In genomic region chr3:186783070-186783730, GRCh38 we compare ENCODE assay signal across 1 cellular context.
A peak's percentile ranks its signal among the peaks of the same experiment; 100 is the strongest.
TF ChIP-seq lines count a peak whose summit lies in the region.

EIF4A2 (plus strand) TSS chr3:186783577; CDS start chr3:186783611, 34 bp downstream.

TF ChIP-seq in GM12878, 131 proteins besides CTCF, POLR2A, EP300 and RAD21 (continued from another document and continues in another):
- TF ChIP-seq KAT2A (conservative IDR thresholded peaks at IDR 0.05; ENCODE audit: control insufficient read depth, low read depth, low read length) (no peak), MEF2A (IDR thresholded peaks at IDR 0.05; ENCODE audit: insufficient read depth, low read depth, low read length) (0 out of 2 replicates have a peak, but pooled peaks have one; percentile 38), SMARCA5 (IDR thresholded peaks at IDR 0.05) (peak; percentile 14; the same call in 1 of the 2 replicates), ZNF384 (IDR thresholded peaks at IDR 0.05; ENCODE audit: borderline replicate concordance, low read depth, low read length) (0 out of 2 replicates have a peak, but pooled peaks have one; percentile 28), BHLHE40 (IDR thresholded peaks at IDR 0.05; ENCODE audit: borderline replicate concordance in 1 of 2, low read depth in 2 of 2, low read length in 1 of 2) (peak; percentile 42 to 60; a peak in 3 of 4 replicates), KDM1A (IDR thresholded peaks at IDR 0.05; ENCODE audit: borderline replicate concordance) (no peak), LARP7 (IDR thresholded peaks at IDR 0.05) (no peak; the same call in 1 of the 2 replicates), EZH2 (IDR thresholded peaks at IDR 0.05; ENCODE audit: borderline replicate concordance, control insufficient read depth, low read depth, low read length) (no peak), RCOR1 (conservative IDR thresholded peaks at IDR 0.05; ENCODE audit: low read depth, low read length) (no peak; the same call in 1 of the 2 replicates), SPI1 (IDR thresholded peaks at IDR 0.05; ENCODE audit: borderline replicate concordance, insufficient read depth, low read depth, low read length) (no peak), IRF5 (IDR thresholded peaks at IDR 0.05; ENCODE audit: borderline replicate concordance) (no peak), CREB1 (IDR thresholded peaks at IDR 0.05; ENCODE audit: low read depth) (peak; percentile 63), PBX3 (IDR thresholded peaks at IDR 0.05; ENCODE audit: insufficient replicate concordance, low read depth, low read length) (peak; percentile 53), ATF7 (IDR thresholded peaks at IDR 0.05; ENCODE audit: low read depth) (peak; percentile 79), ZBTB11 (CRISPR knock-in tag; IDR thresholded peaks at IDR 0.05) (no peak), TAF1 (IDR thresholded peaks at IDR 0.05; ENCODE audit: borderline replicate concordance, low read depth, low read length) (peak; percentile 100), HDAC6 (IDR thresholded peaks at IDR 0.05; ENCODE audit: unreplicated experiment) (peak; percentile 94), TCF7 (IDR thresholded peaks at IDR 0.05; ENCODE audit: borderline replicate concordance) (peak; percentile 42; the same call in 1 of the 2 replicates), CHD4 (IDR thresholded peaks at IDR 0.05) (no peak), ZSCAN29 (IDR thresholded peaks at IDR 0.05) (peak; percentile 15; the same call in 1 of the 2 replicates), ZZZ3 (IDR thresholded peaks at IDR 0.05; ENCODE audit: control insufficient read depth, insufficient read length, low read depth) (no peak), SREBF2 (IDR thresholded peaks at IDR 0.05; ENCODE audit: low read length) (no peak), POLR2AphosphoS5 (IDR thresholded peaks at IDR 0.05; ENCODE audit: low read length) (peak; percentile 100), YY1 (IDR thresholded peaks at IDR 0.05; ENCODE audit: low read depth, low read length) (peak; percentile 80), NFXL1 (IDR thresholded peaks at IDR 0.05; ENCODE audit: borderline replicate concordance) (no peak), CHD2 (IDR thresholded peaks at IDR 0.05; ENCODE audit: borderline replicate concordance, low read depth, low read length) (peak; percentile 96), TCF3 (IDR thresholded peaks at IDR 0.05; ENCODE audit: borderline replicate concordance, insufficient read depth, low read depth, low read length) (peak; percentile 92; the same call in 1 of the 2 replicates), BCL3 (IDR thresholded peaks at IDR 0.05; ENCODE audit: borderline replicate concordance, insufficient read depth, low read depth, low read length, poor library complexity, severe bottlenecking) (peak; percentile 53), E4F1 (IDR thresholded peaks at IDR 0.05; ENCODE audit: borderline replicate concordance, partially characterized antibody) (peak; percentile 34), ESRRA (IDR thresholded peaks at IDR 0.05; ENCODE audit: low read length) (0 out of 2 replicates have a peak, but pooled peaks have one; percentile 61), CREM (IDR thresholded peaks at IDR 0.05; ENCODE audit: low read depth) (peak; percentile 67), MTA3 (IDR thresholded peaks at IDR 0.05; ENCODE audit: borderline replicate concordance, low read length) (peak; percentile 38; the same call in 1 of the 2 replicates), NFIC (IDR thresholded peaks at IDR 0.05; ENCODE audit: low read depth, low read length) (peak; percentile 68; the same call in 1 of the 2 replicates), NR2F1 (conservative IDR thresholded peaks at IDR 0.05) (peak; percentile 77), PAX5 (IDR thresholded peaks at IDR 0.05; ENCODE audit: borderline replicate concordance, low read depth, low read length) (peak; percentile 10; the same call in 1 of the 2 replicates), RUNX3 (IDR thresholded peaks at IDR 0.05; ENCODE audit: low read length) (peak; percentile 85), ATF3 (IDR thresholded peaks at IDR 0.05; ENCODE audit: borderline replicate concordance, extremely low read depth, low read depth, low read length) (no peak), NBN (IDR thresholded peaks at IDR 0.05) (peak; percentile 99), PML (IDR thresholded peaks at IDR 0.05; ENCODE audit: low read length) (peak; percentile 100), YBX1 (IDR thresholded peaks at IDR 0.05) (no peak), BMI1 (IDR thresholded peaks at IDR 0.05; ENCODE audit: borderline replicate concordance) (no peak), IKZF2 (IDR thresholded peaks at IDR 0.05) (peak; percentile 60 to 83; a peak in 3 of 4 replicates), ZBED1 (IDR thresholded peaks at IDR 0.05; ENCODE audit: borderline replicate concordance) (peak; percentile 96), CBFB (IDR thresholded peaks at IDR 0.05; ENCODE audit: low read depth) (peak; percentile 100)
- TF ChIP-seq, protein P1, sequence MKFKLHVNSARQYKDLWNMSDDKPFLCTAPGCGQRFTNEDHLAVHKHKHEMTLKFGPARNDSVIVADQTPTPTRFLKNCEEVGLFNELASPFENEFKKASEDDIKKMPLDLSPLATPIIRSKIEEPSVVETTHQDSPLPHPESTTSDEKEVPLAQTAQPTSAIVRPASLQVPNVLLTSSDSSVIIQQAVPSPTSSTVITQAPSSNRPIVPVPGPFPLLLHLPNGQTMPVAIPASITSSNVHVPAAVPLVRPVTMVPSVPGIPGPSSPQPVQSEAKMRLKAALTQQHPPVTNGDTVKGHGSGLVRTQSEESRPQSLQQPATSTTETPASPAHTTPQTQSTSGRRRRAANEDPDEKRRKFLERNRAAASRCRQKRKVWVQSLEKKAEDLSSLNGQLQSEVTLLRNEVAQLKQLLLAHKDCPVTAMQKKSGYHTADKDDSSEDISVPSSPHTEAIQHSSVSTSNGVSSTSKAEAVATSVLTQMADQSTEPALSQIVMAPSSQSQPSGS (IDR thresholded peaks at IDR 0.05; ENCODE audit: low read length), result peak; percentile 80
- TF ChIP-seq, protein P2, sequence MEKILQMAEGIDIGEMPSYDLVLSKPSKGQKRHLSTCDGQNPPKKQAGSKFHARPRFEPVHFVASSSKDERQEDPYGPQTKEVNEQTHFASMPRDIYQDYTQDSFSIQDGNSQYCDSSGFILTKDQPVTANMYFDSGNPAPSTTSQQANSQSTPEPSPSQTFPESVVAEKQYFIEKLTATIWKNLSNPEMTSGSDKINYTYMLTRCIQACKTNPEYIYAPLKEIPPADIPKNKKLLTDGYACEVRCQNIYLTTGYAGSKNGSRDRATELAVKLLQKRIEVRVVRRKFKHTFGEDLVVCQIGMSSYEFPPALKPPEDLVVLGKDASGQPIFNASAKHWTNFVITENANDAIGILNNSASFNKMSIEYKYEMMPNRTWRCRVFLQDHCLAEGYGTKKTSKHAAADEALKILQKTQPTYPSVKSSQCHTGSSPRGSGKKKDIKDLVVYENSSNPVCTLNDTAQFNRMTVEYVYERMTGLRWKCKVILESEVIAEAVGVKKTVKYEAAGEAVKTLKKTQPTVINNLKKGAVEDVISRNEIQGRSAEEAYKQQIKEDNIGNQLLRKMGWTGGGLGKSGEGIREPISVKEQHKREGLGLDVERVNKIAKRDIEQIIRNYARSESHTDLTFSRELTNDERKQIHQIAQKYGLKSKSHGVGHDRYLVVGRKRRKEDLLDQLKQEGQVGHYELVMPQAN (conservative IDR thresholded peaks at IDR 0.05), result peak; percentile 65; the same call in 1 of the 2 replicates
- TF ChIP-seq, protein P3, sequence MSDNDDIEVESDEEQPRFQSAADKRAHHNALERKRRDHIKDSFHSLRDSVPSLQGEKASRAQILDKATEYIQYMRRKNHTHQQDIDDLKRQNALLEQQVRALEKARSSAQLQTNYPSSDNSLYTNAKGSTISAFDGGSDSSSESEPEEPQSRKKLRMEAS (IDR thresholded peaks at IDR 0.05; ENCODE audit: low read depth, low read length), result peak; percentile 57; the same call in 1 of the 2 replicates
- TF ChIP-seq, protein P4, sequence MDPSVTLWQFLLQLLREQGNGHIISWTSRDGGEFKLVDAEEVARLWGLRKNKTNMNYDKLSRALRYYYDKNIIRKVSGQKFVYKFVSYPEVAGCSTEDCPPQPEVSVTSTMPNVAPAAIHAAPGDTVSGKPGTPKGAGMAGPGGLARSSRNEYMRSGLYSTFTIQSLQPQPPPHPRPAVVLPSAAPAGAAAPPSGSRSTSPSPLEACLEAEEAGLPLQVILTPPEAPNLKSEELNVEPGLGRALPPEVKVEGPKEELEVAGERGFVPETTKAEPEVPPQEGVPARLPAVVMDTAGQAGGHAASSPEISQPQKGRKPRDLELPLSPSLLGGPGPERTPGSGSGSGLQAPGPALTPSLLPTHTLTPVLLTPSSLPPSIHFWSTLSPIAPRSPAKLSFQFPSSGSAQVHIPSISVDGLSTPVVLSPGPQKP (IDR thresholded peaks at IDR 0.05; ENCODE audit: low read depth, low read length), result peak; percentile 43
- TF ChIP-seq, protein P5, sequence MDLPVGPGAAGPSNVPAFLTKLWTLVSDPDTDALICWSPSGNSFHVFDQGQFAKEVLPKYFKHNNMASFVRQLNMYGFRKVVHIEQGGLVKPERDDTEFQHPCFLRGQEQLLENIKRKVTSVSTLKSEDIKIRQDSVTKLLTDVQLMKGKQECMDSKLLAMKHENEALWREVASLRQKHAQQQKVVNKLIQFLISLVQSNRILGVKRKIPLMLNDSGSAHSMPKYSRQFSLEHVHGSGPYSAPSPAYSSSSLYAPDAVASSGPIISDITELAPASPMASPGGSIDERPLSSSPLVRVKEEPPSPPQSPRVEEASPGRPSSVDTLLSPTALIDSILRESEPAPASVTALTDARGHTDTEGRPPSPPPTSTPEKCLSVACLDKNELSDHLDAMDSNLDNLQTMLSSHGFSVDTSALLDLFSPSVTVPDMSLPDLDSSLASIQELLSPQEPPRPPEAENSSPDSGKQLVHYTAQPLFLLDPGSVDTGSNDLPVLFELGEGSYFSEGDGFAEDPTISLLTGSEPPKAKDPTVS (IDR thresholded peaks at IDR 0.05; ENCODE audit: low read depth, low read length), result peak; percentile 9; the same call in 1 of the 2 replicates
